Comparison of ENCODE assay signal across 14 cellular contexts in the genomic region with DNA sequence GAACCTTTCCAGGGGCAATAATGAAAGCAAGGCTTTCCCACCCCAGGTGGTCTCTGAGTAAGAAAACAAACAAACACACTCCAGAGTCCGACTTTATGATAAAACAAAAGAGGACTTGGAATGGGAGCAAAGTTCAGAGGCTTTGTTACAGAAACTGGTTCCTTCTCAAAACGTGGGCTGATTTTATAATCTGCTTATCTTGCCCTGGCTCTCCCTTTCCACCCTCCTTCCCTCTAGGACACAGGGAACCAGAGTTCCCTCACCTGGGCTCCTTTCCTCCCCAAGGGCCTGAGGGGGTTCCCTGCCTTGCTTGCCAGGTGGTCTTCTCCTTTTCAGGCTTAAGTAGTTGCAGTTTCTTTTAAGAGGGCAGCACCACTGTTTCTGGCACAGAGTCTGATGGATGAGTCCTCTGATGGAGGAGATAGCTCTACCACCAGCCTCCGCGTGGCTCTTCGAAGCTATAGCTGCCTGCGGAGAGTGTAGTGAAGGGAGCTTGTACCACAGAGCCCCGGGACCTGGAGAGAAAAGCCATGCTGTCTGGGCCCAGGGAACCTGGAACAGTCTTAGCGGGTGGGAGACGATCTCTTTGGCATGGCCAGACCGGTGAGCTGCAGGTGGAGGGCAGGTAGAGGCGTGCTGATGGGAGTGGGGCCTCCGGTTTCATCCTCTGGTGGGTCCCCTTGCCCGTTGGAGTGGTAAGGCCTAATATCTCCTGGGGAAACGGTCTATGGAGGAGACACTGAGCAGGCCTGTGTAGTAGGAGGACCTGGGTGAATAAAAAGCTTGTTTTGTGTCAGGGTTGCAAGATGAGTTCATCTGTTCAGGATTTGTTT.
DNase-seq lines count a peak whose midpoint lies in the region; ATAC-seq and TF ChIP-seq lines count a peak whose summit lies in the region.
"Had no signal": no experiment of that assay in that cellular context is flagged by ENCODE, and none has a peak within 500 bp of the region (broad histone marks: within the 10 kb centered on the region; RNA-seq: fewer than 3 reads in every experiment).

No MANE protein-coding gene starts in this region.

- H4K20me1 ChIP-seq in OCI-LY1 (ENCODE audit: insufficient read depth, low read length), result no peaks in the 10 kb centered on the region
- H4K20me1 ChIP-seq: BLaER1 had no signal

- H3K9me3 ChIP-seq in OCI-LY1 (ENCODE audit: low read length) (no peaks in the 10 kb centered on the region), sigmoid colon (no peaks in the 10 kb centered on the region)
- H3K9me3 ChIP-seq: BLaER1, heart left ventricle, left lung, vagina had no signal

- H3K4me3 ChIP-seq in OCI-LY1 (ENCODE audit: low read depth, low read length, poor library complexity, severe bottlenecking) (no peak overlapping the region), sigmoid colon (no peak overlapping the region)
- H3K4me3 ChIP-seq: BLaER1, heart left ventricle, left lung, vagina had no signal

- no peak overlapping the region; the same call in 1 of the 2 replicates for H3K4me2 ChIP-seq in OCI-LY1 (ENCODE audit: low read length)
- H3K4me2 ChIP-seq: BLaER1 had no signal

- H3K27ac Mint-ChIP-seq in stimulated activated naive CD8-positive, alpha-beta T cell treated with anti-CD3 and anti-CD28 coated beads, Interleukin-15, amount 100 ng/mL, for 72 hours, result no peak overlapping the region
- H3K27ac Mint-ChIP-seq: activated naive CD8-positive, alpha-beta T cell treated with anti-CD3 and anti-CD28 coated beads for 36 hours had no signal

- 30 to 71% methylated on average over 14 of the region's 14 CpGs for WGBS in sigmoid colon, 2 donors

- H3K27ac ChIP-seq in OCI-LY1 (ENCODE audit: low read depth, low read length, poor library complexity, severe bottlenecking), result peak overlapping the region; percentile 64
- peak overlapping the region in 3 of 4 donors; percentile 10 to 34 (median 20) for H3K27ac ChIP-seq in sigmoid colon
- H3K27ac ChIP-seq: BLaER1, left lung, vagina had no signal

- DNase-seq in ELF-1 (ENCODE audit: low read depth, low spot score), result peak; percentile 70
- no peak for DNase-seq in left colon
- peak; percentile 48 for DNase-seq in sigmoid colon
- DNase-seq in SIG-M5 (lab: John Stamatoyannopoulos, UW), result no peak
- no peak for DNase-seq in DMS153 (lab: John Stamatoyannopoulos, UW)
- DNase-seq in stimulated activated naive CD8-positive, alpha-beta T cell treated with anti-CD3 and anti-CD28 coated beads, Interleukin-15, amount 100 ng/mL, for 72 hours, result no peak
- no peak for DNase-seq in NCI-H187 treated with DMSO at 0.1 percent for 48 hours (lab: John Stamatoyannopoulos, UW)
- DNase-seq: activated naive CD8-positive, alpha-beta T cell treated with anti-CD3 and anti-CD28 coated beads for 36 hours; heart left ventricle; left lung; NCI-H2081 treated with DMSO at 0.1 percent for 48 hours had no signal

- TF ChIP-seq CTCF in OCI-LY1 (IDR thresholded peaks at IDR 0.05; ENCODE audit: low read length) (no peak), sigmoid colon (IDR thresholded peaks at IDR 0.05) (no peak)

- TF ChIP-seq EP300 in sigmoid colon (IDR thresholded peaks at IDR 0.05), result no peak

- H3K4me1 ChIP-seq in OCI-LY1 (ENCODE audit: insufficient read depth, low read length, severe bottlenecking) (peaks cover 33% of the 10 kb centered on the region), sigmoid colon (peaks cover 0 to 46% (median 39%) of the 10 kb centered on the region in 4 donors)

- no peaks in the 10 kb centered on the region for H3K9me3 Mint-ChIP-seq in stimulated activated naive CD8-positive, alpha-beta T cell treated with anti-CD3 and anti-CD28 coated beads, Interleukin-15, amount 100 ng/mL, for 72 hours
- H3K9me3 Mint-ChIP-seq: activated naive CD8-positive, alpha-beta T cell treated with anti-CD3 and anti-CD28 coated beads for 36 hours had no signal

- H3K79me2 ChIP-seq in OCI-LY1 (ENCODE audit: insufficient read depth, low read length), result no peaks in the 10 kb centered on the region

- H3K4me3 Mint-ChIP-seq in stimulated activated naive CD8-positive, alpha-beta T cell treated with anti-CD3 and anti-CD28 coated beads, Interleukin-15, amount 100 ng/mL, for 72 hours, result no peak overlapping the region
- H3K4me3 Mint-ChIP-seq: activated naive CD8-positive, alpha-beta T cell treated with anti-CD3 and anti-CD28 coated beads for 36 hours had no signal

- no peak overlapping the region for H3K9ac ChIP-seq in OCI-LY1 (ENCODE audit: low read length)
- H3K9ac ChIP-seq: BLaER1 had no signal

- H3K4me1 Mint-ChIP-seq in stimulated activated naive CD8-positive, alpha-beta T cell treated with anti-CD3 and anti-CD28 coated beads, Interleukin-15, amount 100 ng/mL, for 72 hours, result peaks cover 6% of the 10 kb centered on the region

- no peak overlapping the region for H2AFZ ChIP-seq in OCI-LY1 (ENCODE audit: low read length)

- no peaks in the 10 kb centered on the region for H3F3A ChIP-seq in OCI-LY1 (ENCODE audit: insufficient read depth, low read length)

- intact Hi-C loops in left colon (cut with DNase I, micrococcal nuclease) (loop anchor here in 1 of 2 donors (5.0 kb wide), 2 partner anchors 63 to 153 kb away; no protein-coding TSS in a partner anchor), sigmoid colon (cut with DNase I) (no loop called here)

- H3K9me2 ChIP-seq in OCI-LY1 (ENCODE audit: low read depth, low read length), result no peaks in the 10 kb centered on the region

- ATAC-seq in left colon, result peak; percentile 69
- no peak for ATAC-seq in stimulated activated naive CD8-positive, alpha-beta T cell treated with anti-CD3 and anti-CD28 coated beads, Interleukin-15, amount 100 ng/mL, for 72 hours
- ATAC-seq: heart left ventricle, left lung had no signal

- TF ChIP-seq POLR2A in sigmoid colon (IDR thresholded peaks at IDR 0.05), result no peak

- H3K36me3 ChIP-seq in OCI-LY1 (ENCODE audit: insufficient read depth, low read length) (no peaks in the 10 kb centered on the region), sigmoid colon (no peaks in the 10 kb centered on the region)
- H3K36me3 ChIP-seq: BLaER1, heart left ventricle, left lung, vagina had no signal

- H3K27me3 Mint-ChIP-seq in stimulated activated naive CD8-positive, alpha-beta T cell treated with anti-CD3 and anti-CD28 coated beads, Interleukin-15, amount 100 ng/mL, for 72 hours, result peaks cover 19% of the 10 kb centered on the region

- H3K27me3 ChIP-seq in OCI-LY1 (ENCODE audit: insufficient read depth, low read length) (no peaks in the 10 kb centered on the region), sigmoid colon (no peaks in the 10 kb centered on the region)
- H3K27me3 ChIP-seq: BLaER1, heart left ventricle, left lung, vagina had no signal

Comparison
In these comparisons a context has a peak if more than half of its experiments do, and no peak if none do; other contexts are left out.
1. DNase-seq: peak in ELF-1 (single experiment) and sigmoid colon (single experiment); none in left colon (0 of 2), SIG-M5 (single experiment), DMS153 (single experiment), stimulated activated naive CD8-positive, alpha-beta T cell treated with anti-CD3 and anti-CD28 coated beads, Interleukin-15, amount 100 ng/mL, for 72 hours (0 of 2) and NCI-H187 treated with DMSO at 0.1 percent for 48 hours (single experiment).